Comparison of ENCODE assay signal across 14 cellular contexts in the genomic region with DNA sequence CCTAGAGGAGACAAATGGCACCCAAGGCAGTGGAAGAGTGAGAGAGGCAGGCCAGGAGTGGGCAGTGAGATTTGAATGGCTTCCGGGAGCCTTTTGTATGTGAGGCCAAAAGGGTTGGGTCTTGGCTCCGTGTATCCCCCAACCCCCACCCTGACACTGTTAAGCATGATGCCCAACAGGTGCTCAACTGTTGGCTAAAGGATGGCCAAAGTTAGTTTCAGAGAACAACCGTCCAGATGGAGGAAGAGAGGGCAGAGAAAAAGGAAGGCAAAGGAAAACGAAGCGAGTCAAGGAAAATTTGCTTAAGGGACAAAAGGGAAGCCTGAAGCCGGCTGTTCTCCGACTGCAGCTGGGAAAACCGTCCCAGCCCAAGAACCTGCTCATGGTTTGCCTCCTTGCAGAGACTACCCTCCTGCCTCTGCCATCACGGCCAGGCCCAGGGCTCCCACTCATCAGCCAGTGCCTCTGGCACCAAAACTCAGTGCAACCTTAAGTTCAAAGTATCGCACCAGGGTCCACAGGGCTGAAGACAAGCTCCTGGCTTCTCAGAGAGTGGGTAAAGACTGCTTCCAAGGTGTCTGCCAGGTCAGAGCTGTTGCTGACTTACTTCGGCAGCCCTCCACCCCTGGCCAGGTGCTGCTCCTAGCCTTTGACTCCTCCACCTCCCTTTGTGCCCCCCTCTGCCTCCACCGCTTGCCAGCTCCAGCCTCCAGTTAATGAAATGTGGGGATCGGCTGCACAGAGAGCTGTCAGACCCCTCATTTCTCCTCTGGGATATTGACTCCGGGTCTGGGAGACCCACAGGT. TPM values are rescaled to one million over a fixed set of nuclear protein-coding genes. Genes with fewer than 3 reads are reported as not detected.
DNase-seq lines count a peak whose midpoint lies in the region; ATAC-seq and TF ChIP-seq lines count a peak whose summit lies in the region.
"Had no signal": no experiment of that assay in that cellular context is flagged by ENCODE, and none has a peak within 500 bp of the region (broad histone marks: within the 10 kb centered on the region; RNA-seq: fewer than 3 reads in every experiment).

No MANE protein-coding gene starts in this region.

- TF ChIP-seq CTCF in hepatocyte (IDR thresholded peaks at IDR 0.05; ENCODE audit: poor library complexity): no peak
- no peak for TF ChIP-seq CTCF in osteoblast (IDR thresholded peaks at IDR 0.05; ENCODE audit: extremely low read depth, low read depth, low read length)

- H3K79me2 ChIP-seq in hepatocyte (no peaks in the 10 kb centered on the region), osteoblast (ENCODE audit: insufficient read depth, low read length) (no peaks in the 10 kb centered on the region)

- H3K27me3 ChIP-seq in H7 (ENCODE audit: control insufficient read depth, insufficient read depth, low read length) (peaks cover 97% of the 10 kb centered on the region), hepatocyte (peaks cover 97% of the 10 kb centered on the region), osteoblast (ENCODE audit: insufficient read depth, low read length) (peaks cover 75% of the 10 kb centered on the region)

- no peaks in the 10 kb centered on the region for H3K36me3 ChIP-seq in H7 (replicated peaks; ENCODE audit: control insufficient read depth, insufficient read depth, low read length)
- no peaks in the 10 kb centered on the region for H3K36me3 ChIP-seq in hepatocyte (replicated peaks; ENCODE audit: insufficient read depth, low read depth)
- H3K36me3 ChIP-seq in osteoblast (ENCODE audit: insufficient read depth, low read length): no peaks in the 10 kb centered on the region
- H3K36me3 ChIP-seq: BLaER1, left lung had no signal

- no peak overlapping the region for H2AFZ ChIP-seq in hepatocyte
- no peak overlapping the region for H2AFZ ChIP-seq in osteoblast (ENCODE audit: low read length)

- H3K9me2 ChIP-seq in hepatocyte (replicated peaks; ENCODE audit: insufficient read depth): no peaks in the 10 kb centered on the region

- DNase-seq in H7 (peak; percentile 64), hepatocyte (ENCODE audit: low spot score) (no peak), osteoblast (ENCODE audit: insufficient read length, low spot score, missing footprints) (peak; percentile 65), NCI-H510A (lab: John Stamatoyannopoulos, UW) (no peak), HuH-7.5 (ENCODE audit: low spot score) (no peak)
- DNase-seq: activated CD4-positive, alpha-beta T cell treated with anti-CD3 and anti-CD28 coated beads for 1 hour; activated T-cell treated with anti-CD3 and anti-CD28 coated beads for 4 hours; DMS79; left lung; NCI-H2029; stimulated activated naive CD8-positive, alpha-beta T cell treated with anti-CD3 and anti-CD28 coated beads, Interleukin-15, Interleukin-2, amounts not matched to agents 100 U/mL and 50 U/mL, for 24 hours; T-helper 17 cell had no signal

- no peak for ATAC-seq in GM18505 (IDR thresholded peaks at IDR 0.05; ENCODE audit: unreplicated experiment)
- ATAC-seq: stimulated activated naive CD8-positive, alpha-beta T cell treated with anti-CD3 and anti-CD28 coated beads, Interleukin-15, Interleukin-2, amounts not matched to agents 100 U/mL and 50 U/mL, for 24 hours; T-helper 17 cell had no signal

- H3K27ac ChIP-seq in hepatocyte (no peak overlapping the region), osteoblast (ENCODE audit: low read depth, low read length) (no peak overlapping the region)
- H3K27ac ChIP-seq: BLaER1, left lung had no signal

- H3K4me1 ChIP-seq in hepatocyte (ENCODE audit: insufficient read depth) (peaks cover 29% of the 10 kb centered on the region), osteoblast (ENCODE audit: insufficient read depth, low read length) (peaks cover 22% of the 10 kb centered on the region)

- H4K20me1 ChIP-seq in hepatocyte (ENCODE audit: insufficient read depth, poor library complexity, severe bottlenecking) (no peaks in the 10 kb centered on the region), osteoblast (ENCODE audit: insufficient read depth, low read length) (no peaks in the 10 kb centered on the region)

- peak overlapping the region; percentile 81 for H3K4me2 ChIP-seq in hepatocyte
- no peak overlapping the region for H3K4me2 ChIP-seq in osteoblast (ENCODE audit: insufficient read depth, low read length)

- TF ChIP-seq POLR2A in GM18505 (IDR thresholded peaks at IDR 0.05; ENCODE audit: borderline replicate concordance, extremely low read depth, insufficient read depth, insufficient read length): no peak

- H3K9me3 ChIP-seq in hepatocyte (ENCODE audit: low read depth) (no peaks in the 10 kb centered on the region), osteoblast (ENCODE audit: low read depth, low read length) (no peaks in the 10 kb centered on the region)
- H3K9me3 ChIP-seq: BLaER1, left lung had no signal

- WGBS in hepatocyte (ENCODE audit: low lambda C conversion rate, missing lambda C conversion rate): 33% methylated on average over 14 of the region's 14 CpGs

- H3K4me3 ChIP-seq in H7 (ENCODE audit: insufficient read depth, low read depth, low read length): peak overlapping the region; percentile 60; the same call in 1 of the 2 replicates
- no peak overlapping the region for H3K4me3 ChIP-seq in hepatocyte
- no peak overlapping the region for H3K4me3 ChIP-seq in osteoblast (ENCODE audit: insufficient read depth, low read length)

RNA-seq across cellular contexts. Expression of gene C1QL4, which starts 4.2 kb away (rescaled TPM):
- 1.1 and 3.3 TPM in 2 replicates for total RNA-seq in H7 (2014; rRNA removed; shearing (Covaris generic))
- total RNA-seq in hepatocyte (not detected in 2 replicates), osteoblast (0.36 TPM in 1 of 2 replicates, not detected in the other)
- polyA plus RNA-seq in hepatocyte: not detected in 2 replicates
- total RNA-seq: left lung, T-helper 17 cell had no signal

RNA-seq across cellular contexts. Expression of gene DNAJC22, which starts 5.5 kb away (rescaled TPM):
- total RNA-seq in H7 (2014; rRNA removed; shearing (Covaris generic)): 0.15 and 0.35 TPM in 2 replicates
- total RNA-seq in hepatocyte (28.3 and 30.7 TPM in 2 replicates), osteoblast (0.29 and 1.1 TPM in 2 replicates)
- polyA plus RNA-seq in hepatocyte: 16.1 and 17.8 TPM in 2 replicates
- total RNA-seq: T-helper 17 cell had no signal

RNA-seq across cellular contexts. Expression of gene TROAP, which starts 18.1 kb away (rescaled TPM):
- total RNA-seq in H7 (2014; rRNA removed; shearing (Covaris generic)): 46.1 and 48.0 TPM in 2 replicates
- total RNA-seq in hepatocyte (3.4 and 4.1 TPM in 2 replicates), osteoblast (2.5 and 3.5 TPM in 2 replicates)
- 8.0 and 12.5 TPM in 2 replicates for polyA plus RNA-seq in hepatocyte

RNA-seq across cellular contexts. Expression of gene SPATS2, which starts 26.1 kb away (rescaled TPM):
- total RNA-seq in H7 (2014; rRNA removed; shearing (Covaris generic)): 30.2 and 31.9 TPM in 2 replicates
- total RNA-seq in hepatocyte (24.9 and 26.5 TPM in 2 replicates), osteoblast (23.3 and 25.7 TPM in 2 replicates)
- 36.8 and 39.8 TPM in 2 replicates for polyA plus RNA-seq in hepatocyte

RNA-seq across cellular contexts. Expression of gene PRPH, which starts 46.2 kb away (rescaled TPM):
- 2.5 and 5.1 TPM in 2 replicates for total RNA-seq in H7 (2014; rRNA removed; shearing (Covaris generic))
- total RNA-seq in hepatocyte (0.70 and 1.1 TPM in 2 replicates), osteoblast (under 0.01 TPM in 1 of 2 replicates, not detected in the other)
- 1.3 and 1.7 TPM in 2 replicates for polyA plus RNA-seq in hepatocyte
- total RNA-seq: T-helper 17 cell had no signal

Comparison
In these comparisons a context has a peak if more than half of its experiments do, and no peak if none do; other contexts are left out.
1. DNase-seq: peak in H7 (single experiment) and osteoblast (single experiment); none in hepatocyte (single experiment), NCI-H510A (single experiment) and HuH-7.5 (single experiment).
2. RNA of gene DNAJC22, which starts 5.5 kb away (total RNA-seq): 28.3 to 30.7 TPM in hepatocyte; 0.29 to 1.1 TPM in osteoblast and 0.15 to 0.35 TPM in H7; every median in the first group is over 10 times any median in the second.